ENCODE assay signal across 15 cellular contexts in genomic region chr12:5720405-5721045, GRCh38.
DNase-seq lines count a peak whose midpoint lies in the region; ATAC-seq and TF ChIP-seq lines count a peak whose summit lies in the region.
"Had no signal": no experiment of that assay in that cellular context is flagged by ENCODE, and none has a peak within 500 bp of the region (broad histone marks: within the 10 kb centered on the region; RNA-seq: fewer than 3 reads in every experiment).

No MANE protein-coding gene starts in this region.

- no peak overlapping the region for H3K23ac ChIP-seq in mesendoderm (ENCODE audit: low read length)

- peak; percentile 71 for DNase-seq in EH (ENCODE audit: low read depth)
- DNase-seq in ascending aorta (ENCODE audit: low spot score in 2 of 2), result no peak
- no peak for DNase-seq in neural crest cell (ENCODE audit: low read depth, low spot score)
- DNase-seq in smooth muscle cell (lab: John Stamatoyannopoulos, UW; ENCODE audit: unreplicated experiment), result no peak
- no peak for DNase-seq in mesendoderm
- DNase-seq: ACHN; CD4-positive, CD25-positive, alpha-beta regulatory T cell; DMS79; EL; GDM1 had no signal

- H2BK5ac ChIP-seq in mesendoderm (ENCODE audit: low read length), result no peak overlapping the region

- no peak overlapping the region for H2AK5ac ChIP-seq in mesendoderm (ENCODE audit: low read length)

- no peaks in the 10 kb centered on the region for H3F3A ChIP-seq in smooth muscle cell (ENCODE audit: low read depth)

- H3K79me2 ChIP-seq in smooth muscle cell (ENCODE audit: low read depth), result no peaks in the 10 kb centered on the region
- H3K79me2 ChIP-seq in mesendoderm (ENCODE audit: control insufficient read depth, insufficient read depth, low read length), result no peaks in the 10 kb centered on the region

- no peaks in the 10 kb centered on the region for H3K36me3 Mint-ChIP-seq in neural crest cell (ENCODE audit: low read depth)
- H3K36me3 Mint-ChIP-seq: CD4-positive, CD25-positive, alpha-beta regulatory T cell had no signal

- no peak overlapping the region for H3K4ac ChIP-seq in mesendoderm (ENCODE audit: low read depth, low read length)

- H3K4me3 ChIP-seq in ascending aorta (no peak overlapping the region), smooth muscle cell (no peak overlapping the region), mesendoderm (ENCODE audit: low read length) (no peak overlapping the region)
- H3K4me3 ChIP-seq: BLaER1 treated with 17β-estradiol and CSF1 and Interleukin-3, amounts not matched to agents 10 nM and 100 nM had no signal

- no peak overlapping the region for H2BK120ac ChIP-seq in mesendoderm (ENCODE audit: low read depth, low read length)

- H3K27me3 ChIP-seq in ascending aorta (no peaks in the 10 kb centered on the region), smooth muscle cell (ENCODE audit: low read depth) (no peaks in the 10 kb centered on the region), mesendoderm (ENCODE audit: insufficient read depth, low read length, poor library complexity) (no peaks in the 10 kb centered on the region)
- H3K27me3 ChIP-seq: BLaER1 treated with 17β-estradiol and CSF1 and Interleukin-3, amounts not matched to agents 10 nM and 100 nM had no signal

- no peak overlapping the region for H3K18ac ChIP-seq in mesendoderm (ENCODE audit: low read length)

- peak overlapping the region; percentile 63 to 65 for H3K27ac ChIP-seq in ascending aorta
- H3K27ac ChIP-seq in smooth muscle cell (ENCODE audit: low read depth), result no peak overlapping the region
- no peak overlapping the region for H3K27ac ChIP-seq in mesendoderm (ENCODE audit: low read depth, low read length)
- H3K27ac ChIP-seq: BLaER1 treated with 17β-estradiol and CSF1 and Interleukin-3, amounts not matched to agents 10 nM and 100 nM; HL-60 had no signal

- no peak for ATAC-seq in GM18867 (IDR thresholded peaks at IDR 0.05; ENCODE audit: unreplicated experiment)
- ATAC-seq in HG03045 (IDR thresholded peaks at IDR 0.05; ENCODE audit: unreplicated experiment), result no peak
- ATAC-seq: HCT116 had no signal

- H3K9me3 Mint-ChIP-seq in neural crest cell, result no peaks in the 10 kb centered on the region

- peaks cover 2% of the 10 kb centered on the region for H3K27me3 Mint-ChIP-seq in neural crest cell (ENCODE audit: low read depth)

- no peak overlapping the region for H2BK15ac ChIP-seq in mesendoderm (replicated peaks; ENCODE audit: low read depth)

- H3K4me3 Mint-ChIP-seq in neural crest cell, result no peak overlapping the region
- H3K4me3 Mint-ChIP-seq: CD4-positive, CD25-positive, alpha-beta regulatory T cell had no signal

- H3K9ac ChIP-seq in smooth muscle cell (ENCODE audit: low read depth) (no peak overlapping the region), mesendoderm (ENCODE audit: low read length) (no peak overlapping the region)
- H3K9ac ChIP-seq: BLaER1 treated with 17β-estradiol and CSF1 and Interleukin-3, amounts not matched to agents 10 nM and 100 nM had no signal

- no peak overlapping the region for H4K8ac ChIP-seq in mesendoderm (ENCODE audit: low read depth, low read length)

- H3K9me3 ChIP-seq in ascending aorta, result no peaks in the 10 kb centered on the region
- H3K9me3 ChIP-seq in smooth muscle cell (replicated peaks; ENCODE audit: low read depth), result no peaks in the 10 kb centered on the region
- H3K9me3 ChIP-seq: BLaER1 treated with 17β-estradiol and CSF1 and Interleukin-3, amounts not matched to agents 10 nM and 100 nM had no signal

- no peaks in the 10 kb centered on the region for H4K20me1 ChIP-seq in smooth muscle cell (ENCODE audit: low read depth)
- H4K20me1 ChIP-seq: BLaER1 treated with 17β-estradiol and CSF1 and Interleukin-3, amounts not matched to agents 10 nM and 100 nM had no signal

- intact Hi-C loops in ascending aorta (cut with DNase I), result no loop called here

- H3K27ac Mint-ChIP-seq in neural crest cell (ENCODE audit: unreplicated experiment), result peak overlapping the region; percentile 92

- TF ChIP-seq CTCF in ascending aorta (IDR thresholded peaks at IDR 0.05) (no peak), neural crest cell (conservative IDR thresholded peaks at IDR 0.05) (no peak), smooth muscle cell (IDR thresholded peaks at IDR 0.05; ENCODE audit: borderline replicate concordance, insufficient read depth, poor library complexity, severe bottlenecking) (no peak)

- H3K79me1 ChIP-seq in mesendoderm (ENCODE audit: low read length), result no peaks in the 10 kb centered on the region

- H4K5ac ChIP-seq in mesendoderm (ENCODE audit: low read length), result no peak overlapping the region

- peak overlapping the region; percentile 15 for H2AFZ ChIP-seq in smooth muscle cell (ENCODE audit: low read depth)

- H3K4me2 ChIP-seq in smooth muscle cell (no peak overlapping the region), mesendoderm (ENCODE audit: low read length) (no peak overlapping the region)
- H3K4me2 ChIP-seq: BLaER1 treated with 17β-estradiol and CSF1 and Interleukin-3, amounts not matched to agents 10 nM and 100 nM had no signal

- H3K36me3 ChIP-seq in ascending aorta (no peaks in the 10 kb centered on the region), smooth muscle cell (ENCODE audit: low read depth) (no peaks in the 10 kb centered on the region), mesendoderm (ENCODE audit: control insufficient read depth, insufficient read depth, low read length) (no peaks in the 10 kb centered on the region)
- H3K36me3 ChIP-seq: BLaER1 treated with 17β-estradiol and CSF1 and Interleukin-3, amounts not matched to agents 10 nM and 100 nM had no signal

- H3K4me1 ChIP-seq in ascending aorta, result peaks cover 0 to 11% of the 10 kb centered on the region in 2 donors
- no peaks in the 10 kb centered on the region for H3K4me1 ChIP-seq in smooth muscle cell (ENCODE audit: low read depth)
- H3K4me1 ChIP-seq in mesendoderm (ENCODE audit: control insufficient read depth, low read depth, low read length), result no peaks in the 10 kb centered on the region
- H3K4me1 ChIP-seq: BLaER1 treated with 17β-estradiol and CSF1 and Interleukin-3, amounts not matched to agents 10 nM and 100 nM had no signal

- no peak overlapping the region for H3K56ac ChIP-seq in mesendoderm (ENCODE audit: low read length)

- H3K4me1 Mint-ChIP-seq in neural crest cell, result peaks cover 25% of the 10 kb centered on the region

- 63% methylated on average over 8 of the region's 8 CpGs for WGBS in smooth muscle cell (ENCODE audit: low lambda C conversion rate)
- no CpG with 5 or more reads among the region's 8 CpGs for WGBS in mesendoderm (ENCODE audit: extremely low coverage, insufficient coverage, low lambda C conversion rate)

Comparison
In these comparisons a context has a peak if more than half of its experiments do, and no peak if none do; other contexts are left out.
1. H3K27ac ChIP-seq: peak in ascending aorta (2 of 2); none in smooth muscle cell (single experiment) and mesendoderm (single experiment).